Comparison of ENCODE assay signal across 10 cellular contexts in genomic region chr9:131642496-131643083, GRCh38.
DNase-seq lines count a peak whose midpoint lies in the region; ATAC-seq and TF ChIP-seq lines count a peak whose summit lies in the region.
"Had no signal": no experiment of that assay in that cellular context is flagged by ENCODE, and none has a peak within 500 bp of the region (broad histone marks: within the 10 kb centered on the region; RNA-seq: fewer than 3 reads in every experiment).

No MANE protein-coding gene starts in this region.

- H3K27me3 Mint-ChIP-seq in activated CD4-positive, alpha-beta T cell treated with anti-CD3 and anti-CD28 coated beads for 36 hours: no peaks in the 10 kb centered on the region
- H3K27me3 Mint-ChIP-seq in stimulated activated naive CD8-positive, alpha-beta T cell treated with anti-CD3 and anti-CD28 coated beads, Interleukin-15, amount 100 ng/mL, for 72 hours: no peaks in the 10 kb centered on the region

- in situ Hi-C loops in ACHN (cut with HindIII; ENCODE audit: low pct_ligation_motif_present, low pct_unique_long_range_greater_than_20kb, low sequenced_read_pairs): no loop called here

- peak; percentile 83 for DNase-seq in activated CD4-positive, alpha-beta T cell treated with anti-CD3 and anti-CD28 coated beads for 36 hours
- no peak for DNase-seq in activated CD4-positive, alpha-beta T cell treated with anti-CD3 and anti-CD28 coated beads for 1 hour
- peak in 1 of 2 donors; percentile 61 for DNase-seq in stimulated activated naive CD8-positive, alpha-beta T cell treated with anti-CD3 and anti-CD28 coated beads, Interleukin-15, amount 100 ng/mL, for 72 hours
- DNase-seq in ACHN: no peak
- DNase-seq in SKM-1 (lab: John Stamatoyannopoulos, UW; ENCODE audit: unreplicated experiment): no peak
- DNase-seq in A673 (ENCODE audit: low spot score): no peak
- DNase-seq: brain microvascular endothelial cell had no signal

- H3K27ac Mint-ChIP-seq in activated CD4-positive, alpha-beta T cell treated with anti-CD3 and anti-CD28 coated beads for 36 hours: peak overlapping the region; percentile 99
- H3K27ac Mint-ChIP-seq in stimulated activated naive CD8-positive, alpha-beta T cell treated with anti-CD3 and anti-CD28 coated beads, Interleukin-15, amount 100 ng/mL, for 72 hours: peak overlapping the region; percentile 93 to 97

- BruUV-seq in A673 (replicated peaks; lab: Mats Ljungman, UMichigan): no TSS peak

- POLR2A ChIA-PET in activated CD4-positive, alpha-beta T cell treated with anti-CD3 and anti-CD28 coated beads for 36 hours (lab: Charles Lee): interaction anchor here (0.6 to 2.3 kb wide), 9 partner anchors 15 to 90 kb away, joined by 3 to 14 read pairs (median 4); no protein-coding TSS in a partner anchor
- POLR2A ChIA-PET in A673 (lab: Charles Lee; ENCODE audit: low non-redundant PET): no interaction called here

- H3K27ac ChIP-seq in cingulate gyrus (ENCODE audit: low read depth, low read length): peak overlapping the region; percentile 82
- no peak overlapping the region for H3K27ac ChIP-seq in A673 (ENCODE audit: low read depth, low read length, poor library complexity, severe bottlenecking)
- H3K27ac ChIP-seq: A549, brain microvascular endothelial cell had no signal

- CTCF ChIA-PET in activated CD4-positive, alpha-beta T cell treated with anti-CD3 and anti-CD28 coated beads for 36 hours (lab: Charles Lee): interaction anchor here (0.6 to 4.2 kb wide), 18 partner anchors 10 to 269 kb away, joined by 3 to 25 read pairs (median 5); partner anchors contain the start of gene RAPGEF1
- CTCF ChIA-PET in A673 (lab: Charles Lee): no interaction called here

- H3K9me3 ChIP-seq in A673 (ENCODE audit: low read depth, low read length, poor library complexity, severe bottlenecking): no peaks in the 10 kb centered on the region
- H3K9me3 ChIP-seq: A549 had no signal

- intact Hi-C loops in activated CD4-positive, alpha-beta T cell treated with anti-CD3 and anti-CD28 coated beads for 36 hours (cut with DNase I, micrococcal nuclease): loop anchor here (1.0 to 5.0 kb wide), 7 partner anchors 9 to 98 kb away; partner anchors contain the start of gene RAPGEF1 (in 1 of the 2)
- intact Hi-C loops in A673 (cut with micrococcal nuclease; ENCODE audit: unreplicated experiment): no loop called here

- peaks cover 56% of the 10 kb centered on the region for H3K4me1 Mint-ChIP-seq in activated CD4-positive, alpha-beta T cell treated with anti-CD3 and anti-CD28 coated beads for 36 hours
- H3K4me1 Mint-ChIP-seq in stimulated activated naive CD8-positive, alpha-beta T cell treated with anti-CD3 and anti-CD28 coated beads, Interleukin-15, amount 100 ng/mL, for 72 hours: peaks cover 58% of the 10 kb centered on the region

- no peak for TF ChIP-seq CTCF in A673 (conservative IDR thresholded peaks at IDR 0.05; ENCODE audit: low read depth, low read length)

- H3K9me3 Mint-ChIP-seq in activated CD4-positive, alpha-beta T cell treated with anti-CD3 and anti-CD28 coated beads for 36 hours (ENCODE audit: low read depth): no peaks in the 10 kb centered on the region
- H3K9me3 Mint-ChIP-seq in stimulated activated naive CD8-positive, alpha-beta T cell treated with anti-CD3 and anti-CD28 coated beads, Interleukin-15, amount 100 ng/mL, for 72 hours: no peaks in the 10 kb centered on the region

- no peaks in the 10 kb centered on the region for H3K27me3 ChIP-seq in A673 (replicated peaks; ENCODE audit: insufficient read depth, low read depth, low read length, poor library complexity)
- H3K27me3 ChIP-seq: brain microvascular endothelial cell had no signal

- H3K36me3 Mint-ChIP-seq in activated CD4-positive, alpha-beta T cell treated with anti-CD3 and anti-CD28 coated beads for 36 hours (ENCODE audit: low read depth): peaks cover 50% of the 10 kb centered on the region

- no peaks in the 10 kb centered on the region for H3K36me3 ChIP-seq in A673 (ENCODE audit: insufficient read depth, low read length, poor library complexity, severe bottlenecking)
- H3K36me3 ChIP-seq: brain microvascular endothelial cell had no signal

- peaks cover 11% of the 10 kb centered on the region for H3K4me1 ChIP-seq in A673 (ENCODE audit: insufficient read depth, low read length, poor library complexity, severe bottlenecking)

- ATAC-seq in activated CD4-positive, alpha-beta T cell treated with anti-CD3 and anti-CD28 coated beads for 36 hours: peak; percentile 89
- ATAC-seq in HG03432 (IDR thresholded peaks at IDR 0.05; ENCODE audit: unreplicated experiment): peak; percentile 63
- ATAC-seq in stimulated activated naive CD8-positive, alpha-beta T cell treated with anti-CD3 and anti-CD28 coated beads, Interleukin-15, amount 100 ng/mL, for 72 hours: peak; percentile 92
- ATAC-seq: A549 had no signal

- peak overlapping the region; percentile 60 for H3K4me3 Mint-ChIP-seq in activated CD4-positive, alpha-beta T cell treated with anti-CD3 and anti-CD28 coated beads for 36 hours
- H3K4me3 Mint-ChIP-seq in stimulated activated naive CD8-positive, alpha-beta T cell treated with anti-CD3 and anti-CD28 coated beads, Interleukin-15, amount 100 ng/mL, for 72 hours: peak overlapping the region; percentile 72 to 78

- H3K4me3 ChIP-seq in A673 (ENCODE audit: low read depth, low read length, poor library complexity, severe bottlenecking): no peak overlapping the region
- H3K4me3 ChIP-seq: A549 had no signal
